In genomic region chr3:32950516-32950915, GRCh38 we compare ENCODE assay signal across 19 cellular contexts. TPM values are rescaled to one million over a fixed set of nuclear protein-coding genes. Genes with fewer than 3 reads are reported as not detected.
"Had no signal": no experiment of that assay in that cellular context is flagged by ENCODE, and none has a peak within 500 bp of the region (broad histone marks: within the 10 kb centered on the region; RNA-seq: fewer than 3 reads in every experiment).

No MANE protein-coding gene starts in this region.

- H3K27me3 ChIP-seq: gastroesophageal sphincter, heart right ventricle, upper lobe of left lung had no signal

- H3K4me3 Mint-ChIP-seq: nephron progenitor cell had no signal

- FAIRE-seq: astrocyte, bronchial epithelial cell had no signal

- H3K27ac ChIP-seq: gastroesophageal sphincter, heart right ventricle, SK-N-MC, upper lobe of left lung had no signal

- DNase-seq: activated CD4-positive, alpha-beta T cell treated with anti-CD3 and anti-CD28 coated beads for 4 hours; dermis blood vessel endothelial cell; heart right ventricle; mesendoderm; nephron progenitor cell; occipital lobe; right cardiac atrium; stimulated activated CD4-positive, alpha-beta T cell treated with anti-CD3 and anti-CD28 coated beads, Interleukin-4, amount 100 ng/mL, for 4 hours; stimulated activated CD8-positive, alpha-beta memory T cell treated with anti-CD3 and anti-CD28 coated beads, Interleukin-4, amount 100 ng/mL, for 48 hours; stimulated activated naive CD8-positive, alpha-beta T cell treated with anti-CD3 and anti-CD28 coated beads, Interleukin-15, Interleukin-2, amounts not matched to agents 100 U/mL and 50 U/mL, for 24 hours; upper lobe of left lung had no signal

- H3K4me1 Mint-ChIP-seq: nephron progenitor cell had no signal

- H3K27ac Mint-ChIP-seq: nephron progenitor cell, progenitor cell of endocrine pancreas had no signal

- H3K4me1 ChIP-seq: gastroesophageal sphincter had no signal

- H3K9me3 ChIP-seq: gastroesophageal sphincter, heart right ventricle, upper lobe of left lung had no signal

- H3K9me3 Mint-ChIP-seq: nephron progenitor cell had no signal

- H3K4me3 ChIP-seq: gastroesophageal sphincter, heart right ventricle, SK-N-MC, upper lobe of left lung had no signal

- ATAC-seq: gastroesophageal sphincter; heart right ventricle; right cardiac atrium; stimulated activated naive CD8-positive, alpha-beta T cell treated with anti-CD3 and anti-CD28 coated beads, Interleukin-15, Interleukin-2, amounts not matched to agents 100 U/mL and 50 U/mL, for 24 hours had no signal

- H3K36me3 ChIP-seq: gastroesophageal sphincter, heart right ventricle, upper lobe of left lung had no signal

RNA-seq across cellular contexts. Expression of gene CCR4, which starts 0.9 kb away (rescaled TPM):
- total RNA-seq: astrocyte, bronchial epithelial cell, chondrocyte, epithelial cell of proximal tubule, gastroesophageal sphincter, occipital lobe, progenitor cell of endocrine pancreas, temporal lobe had no signal
